12 cellular contexts compared by ENCODE assay signal in genomic region chr7:128880791-128881457, GRCh38. TPM values are rescaled to one million over a fixed set of nuclear protein-coding genes. Genes with fewer than 3 reads are reported as not detected.
DNase-seq lines count a peak whose midpoint lies in the region; FAIRE-seq and TF ChIP-seq lines count a peak whose summit lies in the region.
"Had no signal": no experiment of that assay in that cellular context is flagged by ENCODE, and none has a peak within 500 bp of the region (broad histone marks: within the 10 kb centered on the region; RNA-seq: fewer than 3 reads in every experiment).

No MANE protein-coding gene starts in this region.

- TF ChIP-seq POLR2A in H1 (IDR thresholded peaks at IDR 0.05; ENCODE audit: control extremely low read depth in 1 of 2, low read depth in 2 of 2, low read length in 2 of 2) = no peak

- no peak overlapping the region for H2AK5ac ChIP-seq in H1 (ENCODE audit: low read depth, low read length)

- no peak for TF ChIP-seq RAD21 in H1 (IDR thresholded peaks at IDR 0.05 in 1 of 2, conservative IDR thresholded peaks at IDR 0.05 in 1 of 2; ENCODE audit: low read depth in 2 of 2, low read length in 2 of 2)

- intact Hi-C loops in activated T-helper 2 cell treated with anti-CD3 and anti-CD28 coated beads, Interferon-gamma antibody, Interleukin-2, Interleukin-4, amounts not matched to agents 10 μg/mL and 5 μg/mL and 100 μg/mL, durations not matched to agents 14 hours and 24 hours and 36 hours (cut with micrococcal nuclease) = loop anchor here (10.0 kb wide), 2 partner anchors 276 to 456 kb away; no protein-coding TSS in a partner anchor

- H3K4me2 ChIP-seq in H1 (ENCODE audit: insufficient read depth in 1 of 2, low read depth in 2 of 2, low read length in 2 of 2) = no peak overlapping the region
- no peak overlapping the region for H3K4me2 ChIP-seq in osteoblast (ENCODE audit: insufficient read depth, low read length)
- H3K4me2 ChIP-seq: BLaER1 had no signal

- no peaks in the 10 kb centered on the region for H3K79me1 ChIP-seq in H1 (ENCODE audit: low read depth, low read length)

- H3K27ac Mint-ChIP-seq in activated T-helper 2 cell treated with anti-CD3 and anti-CD28 coated beads, Interferon-gamma antibody, Interleukin-2, Interleukin-4, amounts not matched to agents 10 μg/mL and 5 μg/mL and 100 μg/mL, durations not matched to agents 14 hours and 24 hours and 36 hours = no peak overlapping the region

- no peak overlapping the region for H2BK15ac ChIP-seq in H1 (ENCODE audit: low read length)

- no peaks in the 10 kb centered on the region for H3K4me1 Mint-ChIP-seq in activated T-helper 2 cell treated with anti-CD3 and anti-CD28 coated beads, Interferon-gamma antibody, Interleukin-2, Interleukin-4, amounts not matched to agents 10 μg/mL and 5 μg/mL and 100 μg/mL, durations not matched to agents 14 hours and 24 hours and 36 hours (ENCODE audit: low read depth)

- H3K9me3 Mint-ChIP-seq in activated T-helper 2 cell treated with anti-CD3 and anti-CD28 coated beads, Interferon-gamma antibody, Interleukin-2, Interleukin-4, amounts not matched to agents 10 μg/mL and 5 μg/mL and 100 μg/mL, durations not matched to agents 14 hours and 24 hours and 36 hours = no peaks in the 10 kb centered on the region
- H3K9me3 Mint-ChIP-seq: CD8-positive, alpha-beta memory T cell had no signal

- H3K79me2 ChIP-seq in H1 (ENCODE audit: control insufficient read depth in 1 of 2, insufficient read depth in 2 of 2, low read length in 2 of 2) (no peaks in the 10 kb centered on the region), osteoblast (ENCODE audit: insufficient read depth, low read length) (no peaks in the 10 kb centered on the region)

- peak overlapping the region; percentile 86; the same call in 1 of the 2 replicates for H4K8ac ChIP-seq in H1 (ENCODE audit: extremely low read depth, insufficient read depth, low read length)

- DNase-seq in BE2C = peak; percentile 14
- peak; percentile 92 for DNase-seq in G401 (ENCODE audit: low spot score)
- no peak for DNase-seq in H1 (ENCODE audit: low read depth in 1 of 2, low spot score in 2 of 2)
- DNase-seq in osteoblast (ENCODE audit: insufficient read length, low spot score, missing footprints) = peak; percentile 51
- DNase-seq in KBM-7 = no peak
- no peak for DNase-seq in activated CD8-positive, alpha-beta memory T cell treated with anti-CD3 and anti-CD28 coated beads for 24 hours
- no peak for DNase-seq in activated T-helper 2 cell treated with anti-CD3 and anti-CD28 coated beads, Interferon-gamma antibody, Interleukin-2, Interleukin-4, amounts not matched to agents 10 μg/mL and 5 μg/mL and 100 μg/mL, durations not matched to agents 14 hours and 24 hours and 36 hours (ENCODE audit: low spot score)

- CTCF ChIA-PET in H1 (lab: Charles Lee; ENCODE audit: partially characterized antibody) = interaction anchor here (0.5 to 10.3 kb wide), 30 partner anchors 9 to 469 kb away, joined by 3 to 189 read pairs (median 6); partner anchors contain the start of genes ATP6V1F, CCDC136, GARIN1A and KCP

- no peak overlapping the region for H2BK5ac ChIP-seq in H1 (ENCODE audit: low read depth, low read length)

- H3K18ac ChIP-seq in H1 (ENCODE audit: extremely low read depth, low read length) = no peak overlapping the region

- TF ChIP-seq CTCF in BE2C (IDR thresholded peaks at IDR 0.05; ENCODE audit: low read depth, low read length) (no peak), H1 (IDR thresholded peaks at IDR 0.05; ENCODE audit: control extremely low read depth in 1 of 3, insufficient read depth in 1 of 3, low read depth in 1 of 3, low read length in 3 of 3) (no peak), osteoblast (IDR thresholded peaks at IDR 0.05; ENCODE audit: extremely low read depth, low read depth, low read length) (no peak)

- no peak overlapping the region for H2BK12ac ChIP-seq in H1 (ENCODE audit: low read depth, low read length)

- H3K14ac ChIP-seq in H1 (ENCODE audit: insufficient read length) = no peak overlapping the region

- H3K36me3 ChIP-seq in BE2C = no peaks in the 10 kb centered on the region
- no peaks in the 10 kb centered on the region for H3K36me3 ChIP-seq in H1 (ENCODE audit: control insufficient read depth in 2 of 4, insufficient read depth in 4 of 4, low read length in 3 of 4)
- H3K36me3 ChIP-seq in osteoblast (ENCODE audit: insufficient read depth, low read length) = no peaks in the 10 kb centered on the region
- H3K36me3 ChIP-seq: BLaER1, HAP-1 had no signal

- H3K4me3 ChIP-seq in BE2C (ENCODE audit: low read depth, low read length) (no peak overlapping the region), H1 (ENCODE audit: extremely low read depth in 1 of 4, insufficient read depth in 2 of 4, low read depth in 3 of 4, low read length in 4 of 4) (no peak overlapping the region), osteoblast (ENCODE audit: insufficient read depth, low read length) (no peak overlapping the region)
- H3K4me3 ChIP-seq: BLaER1, HAP-1 had no signal

- in situ Hi-C loops in G401 (cut with HindIII; ENCODE audit: low sequenced_read_pairs) (no loop called here), KBM-7 (cut with MboI; ENCODE audit: low pct_unique_long_range_greater_than_20kb, low sequenced_read_pairs) (no loop called here)

- no peak for FAIRE-seq in H1 (lab: Jason Lieb, UNC)

- no peak overlapping the region for H2BK20ac ChIP-seq in H1 (ENCODE audit: low read length)

- peaks cover 2% of the 10 kb centered on the region; the same call in 1 of the 2 replicates for H3K23me2 ChIP-seq in H1 (ENCODE audit: low read depth, low read length)

- no peak overlapping the region for H3K4ac ChIP-seq in H1 (replicated peaks; ENCODE audit: insufficient read length, low read depth, low read length)

- no peak overlapping the region for H3K9ac ChIP-seq in H1 (replicated peaks in 1 of 4; ENCODE audit: extremely low read depth in 1 of 4, low read depth in 3 of 4, low read length in 3 of 4)
- H3K9ac ChIP-seq: BLaER1 had no signal

- no peak for TF ChIP-seq EP300 in H1 (IDR thresholded peaks at IDR 0.05; ENCODE audit: borderline replicate concordance in 1 of 2, low read depth in 2 of 2, low read length in 2 of 2)

- no peak overlapping the region for H4K5ac ChIP-seq in H1 (ENCODE audit: insufficient read length, low read depth, low read length)

- 90% methylated on average over 11 of the region's 11 CpGs; no CpG with 5 or more reads in 1 of the 2 experiments for WGBS in H1 (ENCODE audit: extremely low coverage in 1 of 2, insufficient coverage in 1 of 2, insufficient read length in 1 of 2, insufficient replicate concordance in 2 of 2, low coverage in 1 of 2, low lambda C conversion rate in 2 of 2, missing lambda C conversion rate in 1 of 2), 2 experiments

- H3K56ac ChIP-seq in H1 (replicated peaks; ENCODE audit: insufficient read length, low read depth, low read length) = no peak overlapping the region

- no peaks in the 10 kb centered on the region for H3K36me3 Mint-ChIP-seq in activated T-helper 2 cell treated with anti-CD3 and anti-CD28 coated beads, Interferon-gamma antibody, Interleukin-2, Interleukin-4, amounts not matched to agents 10 μg/mL and 5 μg/mL and 100 μg/mL, durations not matched to agents 14 hours and 24 hours and 36 hours (ENCODE audit: low read depth)
- H3K36me3 Mint-ChIP-seq: CD8-positive, alpha-beta memory T cell had no signal

- H3K27me3 ChIP-seq in BE2C (no peaks in the 10 kb centered on the region), H1 (replicated peaks in 1 of 4; ENCODE audit: control insufficient read depth in 3 of 4, extremely low read depth in 1 of 4, insufficient read depth in 3 of 4, low read length in 3 of 4) (no peaks in the 10 kb centered on the region), osteoblast (ENCODE audit: insufficient read depth, low read length) (no peaks in the 10 kb centered on the region)
- H3K27me3 ChIP-seq: BLaER1 had no signal

- peaks cover 2% of the 10 kb centered on the region for H3K27me3 Mint-ChIP-seq in activated T-helper 2 cell treated with anti-CD3 and anti-CD28 coated beads, Interferon-gamma antibody, Interleukin-2, Interleukin-4, amounts not matched to agents 10 μg/mL and 5 μg/mL and 100 μg/mL, durations not matched to agents 14 hours and 24 hours and 36 hours (ENCODE audit: low read depth)

- no peak overlapping the region for H3K27ac ChIP-seq in H1 (ENCODE audit: low read depth, low read length)
- no peak overlapping the region for H3K27ac ChIP-seq in osteoblast (ENCODE audit: low read depth, low read length)
- H3K27ac ChIP-seq: BLaER1 had no signal

- H3K23ac ChIP-seq in H1 (ENCODE audit: insufficient read length) = no peak overlapping the region

- POLR2A ChIA-PET in H1 (lab: Charles Lee; ENCODE audit: partially characterized antibody) = interaction anchor here (0.8 to 3.5 kb wide), 5 partner anchors 11 to 28 kb away, joined by 3 to 22 read pairs (median 4); partner anchors contain the start of gene ATP6V1F

- 0 out of 2 replicates have a peak, but pooled peaks cover 5% of the 10 kb centered on the region for H3K4me1 ChIP-seq in BE2C
- peaks cover 0 to 6% (median 4%) of the 10 kb centered on the region in 4 experiments; a peak in 4 of 7 replicates for H3K4me1 ChIP-seq in H1 (replicated peaks in 1 of 4; ENCODE audit: control insufficient read depth in 3 of 4, insufficient read depth in 4 of 4, low read length in 3 of 4)
- no peaks in the 10 kb centered on the region for H3K4me1 ChIP-seq in osteoblast (ENCODE audit: insufficient read depth, low read length)
- H3K4me1 ChIP-seq: HAP-1 had no signal

- H2AFZ ChIP-seq in H1 (ENCODE audit: low read length) = no peak overlapping the region
- no peak overlapping the region for H2AFZ ChIP-seq in osteoblast (ENCODE audit: low read length)

- H3K9me3 ChIP-seq in BE2C (no peaks in the 10 kb centered on the region), H1 (ENCODE audit: insufficient read depth in 2 of 2, low read depth in 1 of 2, low read length in 1 of 2) (no peaks in the 10 kb centered on the region), osteoblast (ENCODE audit: low read depth, low read length) (no peaks in the 10 kb centered on the region)
- H3K9me3 ChIP-seq: BLaER1, HAP-1 had no signal

- no peak overlapping the region for H3K4me3 Mint-ChIP-seq in activated T-helper 2 cell treated with anti-CD3 and anti-CD28 coated beads, Interferon-gamma antibody, Interleukin-2, Interleukin-4, amounts not matched to agents 10 μg/mL and 5 μg/mL and 100 μg/mL, durations not matched to agents 14 hours and 24 hours and 36 hours (ENCODE audit: low read depth)
- H3K4me3 Mint-ChIP-seq: CD8-positive, alpha-beta memory T cell had no signal

- H4K20me1 ChIP-seq in H1 (replicated peaks in 1 of 2; ENCODE audit: control insufficient read depth in 1 of 2, insufficient read depth in 2 of 2, low read length in 2 of 2) (no peaks in the 10 kb centered on the region), osteoblast (ENCODE audit: insufficient read depth, low read length) (no peaks in the 10 kb centered on the region)
- H4K20me1 ChIP-seq: BLaER1 had no signal

- no peak overlapping the region for H4K91ac ChIP-seq in H1 (replicated peaks; ENCODE audit: insufficient read length, low read length)

- no peak overlapping the region for H2BK120ac ChIP-seq in H1 (replicated peaks; ENCODE audit: low read depth, low read length)

RNA-seq across cellular contexts. Expression of gene ATP6V1F, which starts 18.3 kb away (rescaled TPM):
- polyA plus RNA-seq in BE2C (2012; ENCODE audit: insufficient read depth, insufficient read length, low read depth) = 748 TPM
- 221 and 246 TPM in 2 replicates for total RNA-seq in G401 (2014; rRNA removed; shearing (Covaris generic))
- total RNA-seq in H1 (2021; fragmentation: NEBNext Ultra II Directional; extraction: Animal tissue kit (Norgen Biotek cat#: 25700)) = 104 TPM in 2 replicates
- polyA plus RNA-seq in H1 (2011; rRNA removed) = 318 and 344 TPM in 2 replicates
- polyA plus RNA-seq in H1 (2011; cell fraction: cytosol; rRNA removed) = 227 TPM
- 147 TPM for polyA plus RNA-seq in H1 (2011; cell fraction: nucleus; rRNA removed)
- polyA plus RNA-seq in H1 (2012, experiment 1 of 2) = 165 to 195 TPM (median 180 TPM) in 4 replicates
- 412 TPM for polyA plus RNA-seq in H1 (2012, experiment 2 of 2)
- 164 TPM for polyA plus RNA-seq in H1 (2013, experiment 1 of 2)
- polyA plus RNA-seq in H1 (2013, experiment 2 of 2) = 168 TPM
- 36.9 and 39.0 TPM in 2 replicates for polyA minus RNA-seq in H1 (2011; rRNA and poly(A)+ RNA removed)
- 25.6 TPM for polyA minus RNA-seq in H1 (2011; cell fraction: cytosol; rRNA and poly(A)+ RNA removed)
- polyA minus RNA-seq in H1 (2011; cell fraction: nucleus; rRNA and poly(A)+ RNA removed) = 35.3 TPM
- total RNA-seq in osteoblast = 91.9 and 95.2 TPM in 2 replicates
- total RNA-seq in activated T-helper 2 cell treated with anti-CD3 and anti-CD28 coated beads, Interferon-gamma antibody, Interleukin-2, Interleukin-4, amounts not matched to agents 10 μg/mL and 5 μg/mL and 100 μg/mL, durations not matched to agents 14 hours and 24 hours and 36 hours = 123 and 132 TPM in 2 replicates

RNA-seq across cellular contexts. Expression of gene KCP, which starts 29.6 kb away (rescaled TPM):
- polyA plus RNA-seq in BE2C (2012; ENCODE audit: insufficient read depth, insufficient read length, low read depth) = 5.7 TPM
- total RNA-seq in G401 (2014; rRNA removed; shearing (Covaris generic)) = 2.8 and 4.7 TPM in 2 replicates
- total RNA-seq in H1 (2021; fragmentation: NEBNext Ultra II Directional; extraction: Animal tissue kit (Norgen Biotek cat#: 25700)) = 1.8 and 2.0 TPM in 2 replicates
- 1.3 and 2.1 TPM in 2 replicates for polyA plus RNA-seq in H1 (2011; rRNA removed)
- polyA plus RNA-seq in H1 (2011; cell fraction: cytosol; rRNA removed) = 1.6 TPM
- 8.1 TPM for polyA plus RNA-seq in H1 (2011; cell fraction: nucleus; rRNA removed)
- polyA plus RNA-seq in H1 (2012, experiment 1 of 2) = 1.1 to 2.3 TPM (median 1.6 TPM) in 4 replicates
- polyA plus RNA-seq in H1 (2012, experiment 2 of 2) = 0.51 TPM
- 1.8 TPM for polyA plus RNA-seq in H1 (2013, experiment 1 of 2)
- 1.5 TPM for polyA plus RNA-seq in H1 (2013, experiment 2 of 2)
- 1.1 and 1.4 TPM in 2 replicates for polyA minus RNA-seq in H1 (2011; rRNA and poly(A)+ RNA removed)
- polyA minus RNA-seq in H1 (2011; cell fraction: cytosol; rRNA and poly(A)+ RNA removed) = 0.59 TPM
- 4.3 TPM for polyA minus RNA-seq in H1 (2011; cell fraction: nucleus; rRNA and poly(A)+ RNA removed)
- 0.88 and 1.1 TPM in 2 replicates for total RNA-seq in osteoblast
- not detected in 2 replicates for total RNA-seq in activated T-helper 2 cell treated with anti-CD3 and anti-CD28 coated beads, Interferon-gamma antibody, Interleukin-2, Interleukin-4, amounts not matched to agents 10 μg/mL and 5 μg/mL and 100 μg/mL, durations not matched to agents 14 hours and 24 hours and 36 hours
- total RNA-seq: LHCN-M2, NCI-H460 had no signal
- polyA plus RNA-seq: CD8-positive, alpha-beta memory T cell had no signal

RNA-seq across cellular contexts. Expression of gene FLNC, which starts 50.7 kb away (rescaled TPM):
- polyA plus RNA-seq in BE2C (2012; ENCODE audit: insufficient read depth, insufficient read length, low read depth) = 79.3 TPM
- total RNA-seq in G401 (2014; rRNA removed; shearing (Covaris generic)) = 211 and 231 TPM in 2 replicates
- total RNA-seq in H1 (2021; fragmentation: NEBNext Ultra II Directional; extraction: Animal tissue kit (Norgen Biotek cat#: 25700)) = 10.7 and 12.0 TPM in 2 replicates
- polyA plus RNA-seq in H1 (2011; rRNA removed) = 1.9 and 3.3 TPM in 2 replicates
- 2.3 TPM for polyA plus RNA-seq in H1 (2011; cell fraction: cytosol; rRNA removed)
- 9.5 TPM for polyA plus RNA-seq in H1 (2011; cell fraction: nucleus; rRNA removed)
- 5.2 to 7.9 TPM (median 6.6 TPM) in 4 replicates for polyA plus RNA-seq in H1 (2012, experiment 1 of 2)
- polyA plus RNA-seq in H1 (2012, experiment 2 of 2) = 5.2 TPM
- 8.3 TPM for polyA plus RNA-seq in H1 (2013, experiment 1 of 2)
- polyA plus RNA-seq in H1 (2013, experiment 2 of 2) = 7.8 TPM
- 4.5 and 5.1 TPM in 2 replicates for polyA minus RNA-seq in H1 (2011; rRNA and poly(A)+ RNA removed)
- 7.1 TPM for polyA minus RNA-seq in H1 (2011; cell fraction: cytosol; rRNA and poly(A)+ RNA removed)
- polyA minus RNA-seq in H1 (2011; cell fraction: nucleus; rRNA and poly(A)+ RNA removed) = 5.7 TPM
- total RNA-seq in osteoblast = 93.7 and 130 TPM in 2 replicates
- total RNA-seq in activated T-helper 2 cell treated with anti-CD3 and anti-CD28 coated beads, Interferon-gamma antibody, Interleukin-2, Interleukin-4, amounts not matched to agents 10 μg/mL and 5 μg/mL and 100 μg/mL, durations not matched to agents 14 hours and 24 hours and 36 hours = not detected in 2 replicates
- total RNA-seq: CD8-positive, alpha-beta memory T cell had no signal
- polyA plus RNA-seq: CD8-positive, alpha-beta memory T cell had no signal

RNA-seq across cellular contexts. Expression of gene IRF5, which starts 56.8 kb away (rescaled TPM):
- polyA plus RNA-seq in BE2C (2012; ENCODE audit: insufficient read depth, insufficient read length, low read depth) = 1.1 TPM
- not detected in 2 replicates for total RNA-seq in G401 (2014; rRNA removed; shearing (Covaris generic))
- total RNA-seq in H1 (2021; fragmentation: NEBNext Ultra II Directional; extraction: Animal tissue kit (Norgen Biotek cat#: 25700)) = 0.28 and 0.75 TPM in 2 replicates
- 1.1 and 1.5 TPM in 2 replicates for polyA plus RNA-seq in H1 (2011; rRNA removed)
- polyA plus RNA-seq in H1 (2011; cell fraction: cytosol; rRNA removed) = 1.5 TPM
- polyA plus RNA-seq in H1 (2011; cell fraction: nucleus; rRNA removed) = 2.5 TPM
- polyA plus RNA-seq in H1 (2012, experiment 1 of 2) = 0.93 to 1.4 TPM (median 1.2 TPM) in 4 replicates
- polyA plus RNA-seq in H1 (2012, experiment 2 of 2) = 1.7 TPM
- 0.55 TPM for polyA plus RNA-seq in H1 (2013, experiment 1 of 2)
- 0.44 TPM for polyA plus RNA-seq in H1 (2013, experiment 2 of 2)
- 0.83 and 1.8 TPM in 2 replicates for polyA minus RNA-seq in H1 (2011; rRNA and poly(A)+ RNA removed)
- 1.2 TPM for polyA minus RNA-seq in H1 (2011; cell fraction: cytosol; rRNA and poly(A)+ RNA removed)
- 1.1 TPM for polyA minus RNA-seq in H1 (2011; cell fraction: nucleus; rRNA and poly(A)+ RNA removed)
- under 0.01 TPM in 2 replicates for total RNA-seq in osteoblast
- total RNA-seq in activated T-helper 2 cell treated with anti-CD3 and anti-CD28 coated beads, Interferon-gamma antibody, Interleukin-2, Interleukin-4, amounts not matched to agents 10 μg/mL and 5 μg/mL and 100 μg/mL, durations not matched to agents 14 hours and 24 hours and 36 hours = 25.0 and 26.0 TPM in 2 replicates

Comparison
In these comparisons a context has a peak if more than half of its experiments do, and no peak if none do; other contexts are left out.
1. DNase-seq: peak in BE2C (single experiment), G401 (single experiment) and osteoblast (single experiment); none in H1 (0 of 2), KBM-7 (single experiment), activated CD8-positive, alpha-beta memory T cell treated with anti-CD3 and anti-CD28 coated beads for 24 hours (single experiment) and activated T-helper 2 cell treated with anti-CD3 and anti-CD28 coated beads, Interferon-gamma antibody, Interleukin-2, Interleukin-4, amounts not matched to agents 10 μg/mL and 5 μg/mL and 100 μg/mL, durations not matched to agents 14 hours and 24 hours and 36 hours (single experiment).
2. RNA of gene FLNC, which starts 50.7 kb away (total RNA-seq): 211 to 231 TPM in G401, 93.7 to 130 TPM in osteoblast and 10.7 to 12.0 TPM in H1; not detected in activated T-helper 2 cell treated with anti-CD3 and anti-CD28 coated beads, Interferon-gamma antibody, Interleukin-2, Interleukin-4, amounts not matched to agents 10 μg/mL and 5 μg/mL and 100 μg/mL, durations not matched to agents 14 hours and 24 hours and 36 hours; every median in the first group is over 10 times any median in the second.